In the genomic region with DNA sequence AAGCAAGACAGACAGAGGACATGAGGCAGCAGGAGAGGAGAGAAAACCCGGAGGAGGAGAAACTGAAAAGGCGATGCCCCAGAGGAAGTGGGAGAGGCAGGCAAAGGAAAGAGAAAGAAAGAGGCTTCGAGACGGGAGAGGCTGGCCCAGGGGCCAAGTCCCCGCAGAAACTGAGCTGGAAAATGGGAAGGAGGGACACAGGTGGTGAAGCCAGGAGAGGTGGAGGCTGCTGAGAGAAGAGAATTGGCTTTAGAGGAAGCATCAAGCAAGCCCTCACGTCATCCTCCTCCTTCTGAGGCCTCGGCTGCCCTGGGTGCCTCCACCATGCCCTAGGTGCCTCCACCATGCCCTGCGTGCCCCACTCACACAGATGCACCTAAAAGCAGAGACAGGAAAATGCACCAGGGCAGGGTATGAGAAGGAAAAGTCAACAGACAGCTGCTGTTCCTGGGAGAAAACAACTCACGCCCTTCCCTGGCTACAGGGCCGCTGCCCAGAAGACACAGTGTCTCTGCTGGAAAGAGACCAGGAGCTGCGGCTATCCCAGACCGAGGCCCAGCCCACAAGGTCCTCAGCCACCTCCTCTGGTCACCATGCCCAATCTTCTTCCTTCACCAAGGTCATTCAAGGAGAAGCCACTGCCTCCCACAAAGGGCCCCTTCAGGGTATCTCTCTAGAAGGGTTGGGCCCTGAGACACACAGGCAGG, we compare ENCODE assay signal across 16 cellular contexts. TPM values are rescaled to one million over a fixed set of nuclear protein-coding genes. Genes with fewer than 3 reads are reported as not detected.
DNase-seq lines count a peak whose midpoint lies in the region; ATAC-seq, FAIRE-seq and TF ChIP-seq lines count a peak whose summit lies in the region.
"Had no signal": no experiment of that assay in that cellular context is flagged by ENCODE, and none has a peak within 500 bp of the region (broad histone marks: within the 10 kb centered on the region; RNA-seq: fewer than 3 reads in every experiment).

No MANE protein-coding gene starts in this region.

- no peak for FAIRE-seq in endothelial cell of umbilical vein (lab: Jason Lieb, UNC)

- H3K9me3 ChIP-seq in endothelial cell of umbilical vein (replicated peaks; ENCODE audit: control insufficient read depth, insufficient read depth, low read length) (no peaks in the 10 kb centered on the region), stomach (no peaks in the 10 kb centered on the region)
- H3K9me3 ChIP-seq: SJSA1 had no signal

- peaks cover 15% of the 10 kb centered on the region for H3K27me3 Mint-ChIP-seq in WTC11 (ENCODE audit: low read depth)
- no peaks in the 10 kb centered on the region for H3K27me3 Mint-ChIP-seq in mesothelial cell of epicardium (ENCODE audit: low read depth)
- H3K27me3 Mint-ChIP-seq in stimulated activated naive B cell treated with anti-CD40 and anti-IgM and Interleukin-4, amounts not matched to agents 10 μg/mL and 1 μg/mL and 100 μg/mL, for 72 hours, result peaks cover 22 to 36% of the 10 kb centered on the region in 2 donors
- peaks cover 18% of the 10 kb centered on the region for H3K27me3 Mint-ChIP-seq in activated CD4-positive, alpha-beta T cell treated with anti-CD3 and anti-CD28 coated beads, Interleukin-2, amount 10 ng/mL, durations not matched to agents 24 days and 14 days

- H3K27ac ChIP-seq in endothelial cell of umbilical vein (ENCODE audit: insufficient read depth, low read depth, low read length) (no peak overlapping the region), stomach (peak overlapping the region; percentile 16 to 63 (median 50))
- H3K27ac ChIP-seq: SJSA1 had no signal

- H3K27ac Mint-ChIP-seq in WTC11 (peak overlapping the region; percentile 43), mesothelial cell of epicardium (peak overlapping the region; percentile 85)
- no peak overlapping the region for H3K27ac Mint-ChIP-seq in stimulated activated naive B cell treated with anti-CD40 and anti-IgM and Interleukin-4, amounts not matched to agents 10 μg/mL and 1 μg/mL and 100 μg/mL, for 72 hours
- no peak overlapping the region for H3K27ac Mint-ChIP-seq in activated CD4-positive, alpha-beta T cell treated with anti-CD3 and anti-CD28 coated beads, Interleukin-2, amount 10 ng/mL, durations not matched to agents 24 days and 14 days

- CTCF ChIA-PET in WTC11 (lab: Charles Lee) (interaction anchor here (1.0 to 3.3 kb wide), 12 partner anchors 14 to 309 kb away, joined by 3 to 35 read pairs (median 4); a partner anchor contains a TSS), endothelial cell of umbilical vein (lab: Charles Lee) (interaction anchor here (1.0 to 1.8 kb wide), 3 partner anchors 18 to 85 kb away, joined by 3 to 10 read pairs (median 4); no protein-coding TSS in a partner anchor)

- H3K4me1 Mint-ChIP-seq in WTC11 (peaks cover 25% of the 10 kb centered on the region), mesothelial cell of epicardium (peaks cover 36% of the 10 kb centered on the region)
- H3K4me1 Mint-ChIP-seq in stimulated activated naive B cell treated with anti-CD40 and anti-IgM and Interleukin-4, amounts not matched to agents 10 μg/mL and 1 μg/mL and 100 μg/mL, for 72 hours, result peaks cover 0 to 1% of the 10 kb centered on the region in 2 donors
- peaks cover 4% of the 10 kb centered on the region for H3K4me1 Mint-ChIP-seq in activated CD4-positive, alpha-beta T cell treated with anti-CD3 and anti-CD28 coated beads, Interleukin-2, amount 10 ng/mL, durations not matched to agents 24 days and 14 days

- DNase-seq in WTC11 (ENCODE audit: low spot score), result no peak
- DNase-seq in endothelial cell of umbilical vein (ENCODE audit: low read depth, low spot score), result no peak
- peak in 1 of 2 experiments; percentile 27 for DNase-seq in mesothelial cell of epicardium (ENCODE audit: low spot score in 2 of 2, unreplicated experiment in 2 of 2)
- DNase-seq in stomach, result no peak
- no peak for DNase-seq in stimulated activated naive B cell treated with anti-CD40 and anti-IgM and Interleukin-4, amounts not matched to agents 10 μg/mL and 1 μg/mL and 100 μg/mL, for 72 hours
- no peak for DNase-seq in NCI-H2171 (lab: John Stamatoyannopoulos, UW)
- no peak for DNase-seq in activated CD4-positive, alpha-beta T cell treated with anti-CD3 and anti-CD28 coated beads, Interleukin-2, amount 10 ng/mL, durations not matched to agents 24 days and 14 days
- DNase-seq: amniotic stem cell; effector CD4-positive, alpha-beta T cell; foreskin melanocyte; NCI-H1694 treated with DMSO at 0.1 percent for 48 hours; stimulated activated CD4-positive, alpha-beta T cell treated with anti-CD3 and anti-CD28 coated beads, Interleukin-1b, Interleukin-23, amount 100 ng/mL, for 48 hours had no signal

- H3K27me3 ChIP-seq in endothelial cell of umbilical vein (ENCODE audit: control insufficient read depth in 2 of 2, insufficient read depth in 2 of 2, low read length in 2 of 2) (no peaks in the 10 kb centered on the region), stomach (no peaks in the 10 kb centered on the region)
- H3K27me3 ChIP-seq: SJSA1 had no signal

- no peak for TF ChIP-seq EP300 in stomach (IDR thresholded peaks at IDR 0.05)

- peak overlapping the region; percentile 42 for H2AFZ ChIP-seq in endothelial cell of umbilical vein (ENCODE audit: low read depth, low read length)

- no peaks in the 10 kb centered on the region for H3K36me3 Mint-ChIP-seq in WTC11
- peaks cover 10% of the 10 kb centered on the region for H3K36me3 Mint-ChIP-seq in mesothelial cell of epicardium
- H3K36me3 Mint-ChIP-seq in stimulated activated naive B cell treated with anti-CD40 and anti-IgM and Interleukin-4, amounts not matched to agents 10 μg/mL and 1 μg/mL and 100 μg/mL, for 72 hours, result peaks cover 0 to 1% of the 10 kb centered on the region in 2 donors
- H3K36me3 Mint-ChIP-seq in activated CD4-positive, alpha-beta T cell treated with anti-CD3 and anti-CD28 coated beads, Interleukin-2, amount 10 ng/mL, durations not matched to agents 24 days and 14 days (ENCODE audit: low read depth), result no peaks in the 10 kb centered on the region

- BruUV-seq in endothelial cell of umbilical vein (replicated peaks; lab: Mats Ljungman, UMichigan), result no TSS peak

- no peak overlapping the region for H3K4me3 Mint-ChIP-seq in WTC11
- no peak overlapping the region for H3K4me3 Mint-ChIP-seq in mesothelial cell of epicardium
- H3K4me3 Mint-ChIP-seq in stimulated activated naive B cell treated with anti-CD40 and anti-IgM and Interleukin-4, amounts not matched to agents 10 μg/mL and 1 μg/mL and 100 μg/mL, for 72 hours, result no peak overlapping the region
- no peak overlapping the region for H3K4me3 Mint-ChIP-seq in activated CD4-positive, alpha-beta T cell treated with anti-CD3 and anti-CD28 coated beads, Interleukin-2, amount 10 ng/mL, durations not matched to agents 24 days and 14 days

- no peak overlapping the region for H3K4me2 ChIP-seq in endothelial cell of umbilical vein (ENCODE audit: insufficient read depth, low read length)

- H3K9me1 ChIP-seq in endothelial cell of umbilical vein (replicated peaks; ENCODE audit: control insufficient read depth, extremely low read depth, insufficient read depth, low read length), result no peaks in the 10 kb centered on the region

- no peaks in the 10 kb centered on the region for H4K20me1 ChIP-seq in endothelial cell of umbilical vein (replicated peaks; ENCODE audit: control insufficient read depth, extremely low read depth, insufficient read depth, low read length)

- TF ChIP-seq POLR2A in endothelial cell of umbilical vein (IDR thresholded peaks at IDR 0.05; ENCODE audit: low read depth, low read length) (no peak), stomach (IDR thresholded peaks at IDR 0.05) (no peak)

- intact Hi-C loops in endothelial cell of umbilical vein (cut with micrococcal nuclease), result no loop called here
- intact Hi-C loops in stomach (cut with DNase I; ENCODE audit: low total_unique reads), result no loop called here
- intact Hi-C loops in activated CD4-positive, alpha-beta T cell treated with anti-CD3 and anti-CD28 coated beads, Interleukin-2, amount 10 ng/mL, durations not matched to agents 24 days and 14 days (cut with micrococcal nuclease), result no loop called here

- no peak overlapping the region for H3K9ac ChIP-seq in endothelial cell of umbilical vein (replicated peaks; ENCODE audit: extremely low read depth, insufficient read depth, low read length)

- no peak for ATAC-seq in WTC11
- no peak for ATAC-seq in stimulated activated naive B cell treated with anti-CD40 and anti-IgM and Interleukin-4, amounts not matched to agents 10 μg/mL and 1 μg/mL and 100 μg/mL, for 72 hours (replicated peaks)
- ATAC-seq in GM18907 (IDR thresholded peaks at IDR 0.05; ENCODE audit: unreplicated experiment), result no peak

- H3K79me2 ChIP-seq in endothelial cell of umbilical vein (ENCODE audit: control insufficient read depth, insufficient read depth, low read length), result no peaks in the 10 kb centered on the region

- WGBS in stomach, 5 donors, result 60 to 70% (median 67%) methylated on average over 10 to 12 of the region's 12 CpGs

- H3K4me1 ChIP-seq in endothelial cell of umbilical vein (ENCODE audit: control insufficient read depth, extremely low read depth, insufficient read depth, low read length) (peaks cover 6% of the 10 kb centered on the region), stomach (peaks cover 12 to 66% (median 22%) of the 10 kb centered on the region in 4 donors)
- H3K4me1 ChIP-seq: SJSA1 had no signal

- H3K4me3 ChIP-seq in endothelial cell of umbilical vein (replicated peaks in 1 of 3; ENCODE audit: insufficient read depth in 1 of 3, low read depth in 1 of 3, low read length in 3 of 3), result no peak overlapping the region
- H3K4me3 ChIP-seq in stomach, result no peak overlapping the region
- H3K4me3 ChIP-seq: SJSA1 had no signal

- POLR2A ChIA-PET in WTC11 (lab: Charles Lee), result no interaction called here
- POLR2A ChIA-PET in endothelial cell of umbilical vein (lab: Charles Lee), result no interaction called here

- no peaks in the 10 kb centered on the region for H3K9me3 Mint-ChIP-seq in WTC11
- H3K9me3 Mint-ChIP-seq in mesothelial cell of epicardium, result no peaks in the 10 kb centered on the region
- no peaks in the 10 kb centered on the region for H3K9me3 Mint-ChIP-seq in stimulated activated naive B cell treated with anti-CD40 and anti-IgM and Interleukin-4, amounts not matched to agents 10 μg/mL and 1 μg/mL and 100 μg/mL, for 72 hours
- no peaks in the 10 kb centered on the region for H3K9me3 Mint-ChIP-seq in activated CD4-positive, alpha-beta T cell treated with anti-CD3 and anti-CD28 coated beads, Interleukin-2, amount 10 ng/mL, durations not matched to agents 24 days and 14 days

- no peak for TF ChIP-seq CTCF in WTC11 (IDR thresholded peaks at IDR 0.05)
- no peak for TF ChIP-seq CTCF in endothelial cell of umbilical vein (IDR thresholded peaks at IDR 0.05; ENCODE audit: extremely low read depth in 1 of 2, insufficient read depth in 1 of 2, low read depth in 1 of 2, low read length in 2 of 2)
- TF ChIP-seq CTCF in mesothelial cell of epicardium (IDR thresholded peaks at IDR 0.05; ENCODE audit: unreplicated experiment), result no peak
- no peak for TF ChIP-seq CTCF in stomach (IDR thresholded peaks at IDR 0.05)

- H3K36me3 ChIP-seq in endothelial cell of umbilical vein (ENCODE audit: control insufficient read depth in 2 of 2, extremely low read depth in 1 of 2, insufficient read depth in 2 of 2, low read length in 2 of 2) (no peaks in the 10 kb centered on the region), stomach (no peaks in the 10 kb centered on the region)
- H3K36me3 ChIP-seq: SJSA1 had no signal

- dilution Hi-C loops in endothelial cell of umbilical vein (cut with MboI; ENCODE audit: extremely low pct_ligation_motif_present, low sequenced_read_pairs), result no loop called here

RNA-seq across cellular contexts. Expression of a gene that starts 14.3 kb away (rescaled TPM):
- total RNA-seq in WTC11 (2021) (26.2 to 31.6 TPM (median 30.1 TPM) in 3 replicates), endothelial cell of umbilical vein (1.9 and 8.7 TPM in 2 replicates), mesothelial cell of epicardium (114 to 125 TPM (median 116 TPM) in 3 replicates), stomach (100 to 1,000 TPM in 1 of 5 donors, 10 to 100 TPM in 4; 12.7 to 187 (median 47.0) TPM)
- polyA plus RNA-seq in endothelial cell of umbilical vein (1.4 and 2.0 TPM in 2 replicates), stomach (10 to 100 TPM; 22.5 to 39.4 (median 25.6) TPM)
- 1.5 and 2.0 TPM in 2 replicates for polyA plus RNA-seq in endothelial cell of umbilical vein (2011; cell fraction: cytosol; rRNA removed)
- polyA plus RNA-seq in endothelial cell of umbilical vein (2011; cell fraction: nucleus; rRNA removed), result 0.85 and 1.0 TPM in 2 replicates
- polyA plus RNA-seq in endothelial cell of umbilical vein (2012), result 0.78 TPM in 1 of 2 replicates, not detected in the other
- 0.68 and 1.2 TPM in 2 replicates for polyA minus RNA-seq in endothelial cell of umbilical vein
- not detected for polyA minus RNA-seq in endothelial cell of umbilical vein (2011; cell fraction: cytosol; rRNA and poly(A)+ RNA removed)
- 0.24 TPM in 2 replicates for polyA minus RNA-seq in endothelial cell of umbilical vein (2011; cell fraction: nucleus; rRNA and poly(A)+ RNA removed)
- not detected in 2 replicates for total RNA-seq in activated CD4-positive, alpha-beta T cell treated with anti-CD3 and anti-CD28 coated beads, Interleukin-2, amount 10 ng/mL, durations not matched to agents 24 days and 14 days
- polyA plus RNA-seq: BJ had no signal

RNA-seq across cellular contexts. Expression of a gene that starts 37.6 kb away (rescaled TPM):
- total RNA-seq in WTC11 (2021), result 1.4 to 2.1 TPM (median 1.6 TPM) in 3 replicates
- 0.72 and 1.8 TPM in 2 replicates for total RNA-seq in endothelial cell of umbilical vein
- polyA plus RNA-seq in endothelial cell of umbilical vein, result 0.99 and 1.9 TPM in 2 replicates
- polyA plus RNA-seq in endothelial cell of umbilical vein (2011; cell fraction: cytosol; rRNA removed), result 1.1 TPM in 2 replicates
- polyA plus RNA-seq in endothelial cell of umbilical vein (2011; cell fraction: nucleus; rRNA removed), result 0.24 and 0.48 TPM in 2 replicates
- 1.3 and 1.7 TPM in 2 replicates for polyA plus RNA-seq in endothelial cell of umbilical vein (2012)
- 0.58 and 1.1 TPM in 2 replicates for polyA minus RNA-seq in endothelial cell of umbilical vein
- polyA minus RNA-seq in endothelial cell of umbilical vein (2011; cell fraction: cytosol; rRNA and poly(A)+ RNA removed), result not detected
- 1.1 TPM in 1 of 2 replicates, not detected in the other for polyA minus RNA-seq in endothelial cell of umbilical vein (2011; cell fraction: nucleus; rRNA and poly(A)+ RNA removed)
- 5.7 to 7.1 TPM (median 6.3 TPM) in 3 replicates for total RNA-seq in mesothelial cell of epicardium
- 1 to 10 TPM in 1 of 5 donors, under 1 TPM in 1, not detected in 3; 0.45 to 7.0 TPM for total RNA-seq in stomach
- polyA plus RNA-seq in stomach, result 1 to 10 TPM; 1.0 to 7.8 (median 4.0) TPM
- 1.1 and 1.9 TPM in 2 replicates for total RNA-seq in activated CD4-positive, alpha-beta T cell treated with anti-CD3 and anti-CD28 coated beads, Interleukin-2, amount 10 ng/mL, durations not matched to agents 24 days and 14 days
- total RNA-seq: LHCN-M2, SJSA1 had no signal
- polyA plus RNA-seq: BJ had no signal

Comparison
In these comparisons a context has a peak if more than half of its experiments do, and no peak if none do; other contexts are left out.
1. H3K27ac Mint-ChIP-seq: peak in WTC11 (single experiment) and mesothelial cell of epicardium (single experiment); none in stimulated activated naive B cell treated with anti-CD40 and anti-IgM and Interleukin-4, amounts not matched to agents 10 μg/mL and 1 μg/mL and 100 μg/mL, for 72 hours (single experiment) and activated CD4-positive, alpha-beta T cell treated with anti-CD3 and anti-CD28 coated beads, Interleukin-2, amount 10 ng/mL, durations not matched to agents 24 days and 14 days (single experiment).